In genomic region chr7:55255501-55256445, GRCh38 we compare ENCODE assay signal across 8 cellular contexts.
DNase-seq lines count a peak whose midpoint lies in the region; ATAC-seq, FAIRE-seq and TF ChIP-seq lines count a peak whose summit lies in the region.

No MANE protein-coding gene starts in this region.

- peak overlapping the region; percentile 41 for H3K9ac ChIP-seq in SU-DHL-6 (ENCODE audit: low read length)

- H4K20me1 ChIP-seq in SU-DHL-6 (ENCODE audit: low read depth, low read length): no peaks in the 10 kb centered on the region

- no peaks in the 10 kb centered on the region for H3K9me3 Mint-ChIP-seq in activated naive CD8-positive, alpha-beta T cell treated with anti-CD3 and anti-CD28 coated beads, Interleukin-2, amount 50 U/mL, for 24 hours

- TF ChIP-seq CTCF in LNCAP (IDR thresholded peaks at IDR 0.05): peak; percentile 93
- TF ChIP-seq CTCF in SU-DHL-6 (IDR thresholded peaks at IDR 0.05; ENCODE audit: insufficient read depth, low read length, poor library complexity, severe bottlenecking): peak; percentile 83
- TF ChIP-seq CTCF in left ventricle myocardium inferior (IDR thresholded peaks at IDR 0.05; ENCODE audit: borderline replicate concordance): peak; percentile 92
- peak; percentile 83 for TF ChIP-seq CTCF in psoas muscle (IDR thresholded peaks at IDR 0.05)

- H3K4me1 ChIP-seq in left ventricle myocardium inferior (peaks cover 13% of the 10 kb centered on the region), psoas muscle (peaks cover 3% of the 10 kb centered on the region)

- in situ Hi-C loops in G401 (cut with HindIII; ENCODE audit: low sequenced_read_pairs): no loop called here

- H3K4me2 ChIP-seq in SU-DHL-6 (ENCODE audit: low read depth, low read length, poor library complexity, severe bottlenecking): peak overlapping the region; percentile 46

- H3K79me2 ChIP-seq in SU-DHL-6 (ENCODE audit: insufficient read depth, low read length): no peaks in the 10 kb centered on the region

- peak; percentile 85 for ATAC-seq in activated naive CD8-positive, alpha-beta T cell treated with anti-CD3 and anti-CD28 coated beads, Interleukin-2, amount 50 U/mL, for 24 hours
- peak; percentile 92 to 97 (median 96) for ATAC-seq in psoas muscle

- no peaks in the 10 kb centered on the region for H3F3A ChIP-seq in SU-DHL-6 (ENCODE audit: insufficient read depth)

- no peaks in the 10 kb centered on the region for H3K9me3 ChIP-seq in SU-DHL-6 (ENCODE audit: insufficient read depth, low read length)
- H3K9me3 ChIP-seq in left ventricle myocardium inferior (replicated peaks): no peaks in the 10 kb centered on the region
- H3K9me3 ChIP-seq in psoas muscle: no peaks in the 10 kb centered on the region

- H3K4me3 ChIP-seq in SU-DHL-6 (ENCODE audit: insufficient read depth, low read length, poor library complexity, severe bottlenecking) (peak overlapping the region; percentile 35), left ventricle myocardium inferior (peak overlapping the region; percentile 84), psoas muscle (peak overlapping the region; percentile 80)

- peaks cover 4% of the 10 kb centered on the region for H3K4me1 Mint-ChIP-seq in activated naive CD8-positive, alpha-beta T cell treated with anti-CD3 and anti-CD28 coated beads, Interleukin-2, amount 50 U/mL, for 24 hours

- H3K4me3 Mint-ChIP-seq in activated naive CD8-positive, alpha-beta T cell treated with anti-CD3 and anti-CD28 coated beads, Interleukin-2, amount 50 U/mL, for 24 hours: peak overlapping the region; percentile 77

- no peaks in the 10 kb centered on the region for H3K36me3 Mint-ChIP-seq in activated naive CD8-positive, alpha-beta T cell treated with anti-CD3 and anti-CD28 coated beads, Interleukin-2, amount 50 U/mL, for 24 hours (ENCODE audit: low read depth)

- H2AFZ ChIP-seq in SU-DHL-6 (ENCODE audit: low read depth, low read length, severe bottlenecking): peak overlapping the region; percentile 57

- H3K27ac ChIP-seq in SU-DHL-6 (ENCODE audit: low read depth, low read length) (no peak overlapping the region), left ventricle myocardium inferior (replicated peaks) (peak overlapping the region; percentile 63), psoas muscle (peak overlapping the region; percentile 37)

- H3K36me3 ChIP-seq in SU-DHL-6 (ENCODE audit: low read length) (no peaks in the 10 kb centered on the region), left ventricle myocardium inferior (no peaks in the 10 kb centered on the region), psoas muscle (ENCODE audit: insufficient read depth in 1 of 2, low read depth in 1 of 2) (no peaks in the 10 kb centered on the region)

- WGBS in psoas muscle, 3 donors: 19 to 23% (median 21%) methylated on average over 40 to 43 of the region's 43 CpGs

- peak; percentile 48 for FAIRE-seq in urothelium cell line (lab: Jason Lieb, UNC)

- DNase-seq in G401 (ENCODE audit: low spot score) (peak; percentile 76), GOT3 (lab: John Stamatoyannopoulos, UW) (peak; percentile 65), left ventricle myocardium inferior (peak; percentile 81), psoas muscle (peak; percentile 86 to 90), urothelium cell line (ENCODE audit: low spot score) (peak; percentile 92)
- DNase-seq in activated naive CD8-positive, alpha-beta T cell treated with anti-CD3 and anti-CD28 coated beads, Interleukin-2, amount 50 U/mL, for 24 hours: peak; percentile 80

- no peak overlapping the region for H3K27ac Mint-ChIP-seq in activated naive CD8-positive, alpha-beta T cell treated with anti-CD3 and anti-CD28 coated beads, Interleukin-2, amount 50 U/mL, for 24 hours

- no peaks in the 10 kb centered on the region for H3K9me2 ChIP-seq in SU-DHL-6 (replicated peaks; ENCODE audit: insufficient read depth, low read length)

- no peaks in the 10 kb centered on the region for H3K27me3 ChIP-seq in SU-DHL-6 (ENCODE audit: low read length)
- peaks cover 81% of the 10 kb centered on the region for H3K27me3 ChIP-seq in left ventricle myocardium inferior (ENCODE audit: low read depth)
- H3K27me3 ChIP-seq in psoas muscle (ENCODE audit: insufficient read depth in 3 of 3, low read length in 2 of 3): peaks cover 0 to 3% (median 0%) of the 10 kb centered on the region in 3 donors

- intact Hi-C loops in left ventricle myocardium inferior (cut with micrococcal nuclease) (loop anchor here (5.0 to 10.0 kb wide), 3 partner anchors 241 to 483 kb away; partner anchors contain the start of gene EGFR), psoas muscle (cut with DNase I) (loop anchor here (1.0 to 10.0 kb wide), 7 partner anchors 191 to 481 kb away; partner anchors contain the start of gene EGFR (in 1 of the 2))

- peaks cover 48% of the 10 kb centered on the region for H3K27me3 Mint-ChIP-seq in activated naive CD8-positive, alpha-beta T cell treated with anti-CD3 and anti-CD28 coated beads, Interleukin-2, amount 50 U/mL, for 24 hours
